In the genomic region with DNA sequence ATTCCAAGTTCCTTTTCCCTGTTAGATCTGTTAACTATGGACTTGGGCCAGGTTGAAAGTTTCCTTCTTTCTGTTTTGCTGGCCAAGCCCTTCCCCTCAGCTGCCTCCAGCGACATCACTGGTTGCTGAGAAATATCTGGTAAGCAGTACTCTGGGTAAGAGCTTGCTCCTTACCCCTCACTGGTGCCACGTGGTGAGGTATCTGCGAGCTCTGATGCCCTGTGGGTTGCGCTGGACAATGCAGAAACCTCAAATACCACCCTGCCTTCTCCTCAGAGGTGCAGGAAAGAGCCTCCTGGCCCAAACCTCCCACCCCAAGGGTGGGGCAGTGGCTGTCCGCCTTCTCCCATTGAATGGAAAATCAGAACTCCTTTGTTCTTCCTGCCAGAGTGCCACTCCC, we compare ENCODE assay signal across 8 cellular contexts. TPM values are rescaled to one million over a fixed set of nuclear protein-coding genes. Genes with fewer than 3 reads are reported as not detected.
DNase-seq lines count a peak whose midpoint lies in the region; ATAC-seq and TF ChIP-seq lines count a peak whose summit lies in the region.

No MANE protein-coding gene starts in this region.

- H3K4me3 Mint-ChIP-seq in stimulated activated memory B cell treated with anti-CD40 and anti-IgM and Interleukin-4, amounts not matched to agents 10 μg/mL and 1 μg/mL and 100 μg/mL, for 72 hours = no peak overlapping the region

- ATAC-seq in left lobe of liver (peak; percentile 77), HG03460 (IDR thresholded peaks at IDR 0.05; ENCODE audit: unreplicated experiment) (no peak)
- no peak for ATAC-seq in stimulated activated memory B cell treated with anti-CD40 and anti-IgM and Interleukin-4, amounts not matched to agents 10 μg/mL and 1 μg/mL and 100 μg/mL, for 72 hours

- no peak for TF ChIP-seq CTCF in astrocyte of the spinal cord (IDR thresholded peaks at IDR 0.05; ENCODE audit: low read depth, low read length)

- peak; percentile 45 for DNase-seq in H4 (ENCODE audit: low spot score)
- peak; percentile 76 for DNase-seq in astrocyte of the spinal cord (ENCODE audit: low read depth, low spot score)
- DNase-seq in left lobe of liver (ENCODE audit: low spot score) = no peak
- DNase-seq in GM19238 (ENCODE audit: insufficient read length, low spot score) = no peak
- DNase-seq in NCI-H2081 treated with DMSO at 0.1 percent for 48 hours (lab: John Stamatoyannopoulos, UW) = no peak
- DNase-seq in NCI-H345 treated with DMSO at 0.1 percent for 48 hours (lab: John Stamatoyannopoulos, UW; ENCODE audit: unreplicated experiment) = no peak

- H3K4me3 ChIP-seq in astrocyte of the spinal cord (ENCODE audit: low read depth, low read length) = no peak overlapping the region

- in situ Hi-C loops in astrocyte of the spinal cord (cut with HindIII; ENCODE audit: low sequenced_read_pairs) = no loop called here

- no peaks in the 10 kb centered on the region for H3K9me3 Mint-ChIP-seq in stimulated activated memory B cell treated with anti-CD40 and anti-IgM and Interleukin-4, amounts not matched to agents 10 μg/mL and 1 μg/mL and 100 μg/mL, for 72 hours

- peak overlapping the region; percentile 76 for H3K27ac Mint-ChIP-seq in stimulated activated memory B cell treated with anti-CD40 and anti-IgM and Interleukin-4, amounts not matched to agents 10 μg/mL and 1 μg/mL and 100 μg/mL, for 72 hours

- no peaks in the 10 kb centered on the region for H3K27me3 Mint-ChIP-seq in stimulated activated memory B cell treated with anti-CD40 and anti-IgM and Interleukin-4, amounts not matched to agents 10 μg/mL and 1 μg/mL and 100 μg/mL, for 72 hours

- peaks cover 21% of the 10 kb centered on the region for H3K36me3 Mint-ChIP-seq in stimulated activated memory B cell treated with anti-CD40 and anti-IgM and Interleukin-4, amounts not matched to agents 10 μg/mL and 1 μg/mL and 100 μg/mL, for 72 hours

- H3K4me1 Mint-ChIP-seq in stimulated activated memory B cell treated with anti-CD40 and anti-IgM and Interleukin-4, amounts not matched to agents 10 μg/mL and 1 μg/mL and 100 μg/mL, for 72 hours = peaks cover 57% of the 10 kb centered on the region

RNA-seq across cellular contexts. Expression of gene APH1B, which starts 42.9 kb away (rescaled TPM):
- total RNA-seq in H4 (2014; rRNA removed; shearing (Covaris generic)) = 20.7 and 27.3 TPM in 2 replicates
- 3.3 TPM for total RNA-seq in left lobe of liver

RNA-seq across cellular contexts. Expression of gene RAB8B, which starts 45.1 kb away (rescaled TPM):
- 21.4 and 35.4 TPM in 2 replicates for total RNA-seq in H4 (2014; rRNA removed; shearing (Covaris generic))
- 6.8 TPM for total RNA-seq in left lobe of liver

Comparison
In these comparisons a context has a peak if more than half of its experiments do, and no peak if none do; other contexts are left out.
1. DNase-seq: peak in H4 (single experiment) and astrocyte of the spinal cord (single experiment); none in left lobe of liver (single experiment), GM19238 (single experiment), NCI-H2081 treated with DMSO at 0.1 percent for 48 hours (single experiment) and NCI-H345 treated with DMSO at 0.1 percent for 48 hours (single experiment).